8 cellular contexts compared by ENCODE assay signal in the genomic region with DNA sequence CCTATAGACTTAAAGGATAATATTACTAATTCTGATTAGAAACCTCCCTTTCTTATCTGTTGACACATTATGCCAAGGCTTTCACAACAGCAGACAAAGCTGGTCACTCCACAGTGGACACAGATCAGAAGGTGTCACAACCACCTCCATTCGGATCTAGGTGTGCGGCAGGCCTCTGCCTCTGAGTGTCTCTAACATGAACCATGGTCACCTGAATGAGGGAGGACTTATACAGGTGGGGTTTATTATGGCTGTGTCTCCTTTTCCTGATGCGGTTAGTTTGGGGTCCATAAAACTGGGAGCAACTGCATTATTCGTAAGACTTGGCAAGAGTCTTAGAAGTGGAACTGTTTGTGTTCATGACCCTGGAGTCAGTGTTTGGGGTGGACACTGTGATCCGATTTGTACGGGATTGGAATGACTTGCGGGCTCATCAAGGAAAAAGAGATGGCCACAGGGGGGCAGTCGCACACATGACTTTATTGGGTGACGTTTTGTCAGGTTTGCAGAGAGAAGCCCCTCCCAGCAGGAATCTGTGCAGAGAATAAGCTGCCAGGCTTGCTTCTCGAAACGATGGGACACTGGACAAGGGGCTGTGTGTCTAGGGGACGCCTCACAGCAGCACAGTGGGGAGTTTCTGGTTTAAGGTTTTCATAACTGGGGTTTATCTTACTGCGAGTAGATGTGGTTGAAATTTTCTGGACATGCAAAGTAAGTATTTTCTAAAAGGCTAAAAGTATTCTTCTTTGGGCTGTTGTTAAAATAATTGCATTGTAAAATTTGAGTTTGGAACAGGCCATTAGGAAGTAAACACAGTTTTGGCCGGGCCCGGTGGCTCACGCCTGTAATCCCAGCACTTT.
DNase-seq lines count a peak whose midpoint lies in the region; ATAC-seq and TF ChIP-seq lines count a peak whose summit lies in the region.

No MANE protein-coding gene starts in this region.

- H3K79me2 ChIP-seq in PC-3 (ENCODE audit: low read length), result no peaks in the 10 kb centered on the region

- ATAC-seq in PC-3 (peak; percentile 37; the same call in 1 of the 2 replicates), upper lobe of right lung (peak; percentile 87), HG03097 (IDR thresholded peaks at IDR 0.05; ENCODE audit: low FRiP score, unreplicated experiment) (no peak)

- no peaks in the 10 kb centered on the region for H3K9me3 ChIP-seq in PC-3 (ENCODE audit: low read length)
- H3K9me3 ChIP-seq in upper lobe of right lung, result no peaks in the 10 kb centered on the region

- H2AFZ ChIP-seq in PC-3 (ENCODE audit: low read length), result no peak overlapping the region

- no peaks in the 10 kb centered on the region for H3K36me3 ChIP-seq in PC-3 (ENCODE audit: low read depth, low read length)
- H3K36me3 ChIP-seq in upper lobe of right lung, result no peaks in the 10 kb centered on the region

- intact Hi-C loops in PC-3 (cut with micrococcal nuclease), result no loop called here
- intact Hi-C loops in upper lobe of right lung (cut with DNase I), result no loop called here

- H3K27me3 ChIP-seq in PC-3 (ENCODE audit: low read length), result no peaks in the 10 kb centered on the region
- H3K27me3 ChIP-seq in upper lobe of right lung, result peaks cover 10% of the 10 kb centered on the region

- no peak overlapping the region for H3K4me2 ChIP-seq in PC-3 (ENCODE audit: low read length)

- H3K27ac ChIP-seq in PC-3 (ENCODE audit: low read length), result no peak overlapping the region
- H3K27ac ChIP-seq in upper lobe of right lung, result no peak overlapping the region

- CTCF ChIA-PET in PC-3 (lab: Charles Lee), result interaction anchor here (1.0 kb wide), 1 partner anchor 141 kb away, joined by 4 read pairs; no protein-coding TSS in a partner anchor

- no peaks in the 10 kb centered on the region for H3K9me2 ChIP-seq in PC-3 (replicated peaks; ENCODE audit: low read length)

- H3K4me3 ChIP-seq in PC-3 (ENCODE audit: low read length) (no peak overlapping the region), upper lobe of right lung (no peak overlapping the region)

- no peaks in the 10 kb centered on the region for H4K20me1 ChIP-seq in PC-3 (ENCODE audit: low read length)

- H3F3A ChIP-seq in PC-3 (ENCODE audit: low read length, unreplicated experiment), result no peaks in the 10 kb centered on the region

- in situ Hi-C loops in G401 (cut with HindIII; ENCODE audit: low sequenced_read_pairs), result no loop called here

- H3K4me1 ChIP-seq in PC-3 (ENCODE audit: insufficient read depth, low read length) (no peaks in the 10 kb centered on the region), upper lobe of right lung (no peaks in the 10 kb centered on the region)

- H3K9ac ChIP-seq in PC-3 (ENCODE audit: low read length), result no peak overlapping the region

- POLR2A ChIA-PET in PC-3 (lab: Charles Lee; ENCODE audit: unreplicated experiment), result no interaction called here

- BruUV-seq in PC-3 (replicated peaks; lab: Mats Ljungman, UMichigan), result no TSS peak

- DNase-seq in G401 (ENCODE audit: low spot score), result peak; percentile 73
- DNase-seq in HUDEP-2 (lab: John Stamatoyannopoulos, UW; ENCODE audit: unreplicated experiment in 76 of 76), result peak in 55 of 76 experiments; percentile 1 to 65 (median 25)
- DNase-seq in PC-3, result peak; percentile 56
- peak; percentile 17 for DNase-seq in activated T-helper 9 cell treated with anti-CD3 and anti-CD28 coated beads, Interleukin-2, amount 50 U/mL, for 16 hours (ENCODE audit: low read depth)
- peak; percentile 37 for DNase-seq in glomerular endothelial cell (ENCODE audit: extremely low read depth, low read depth, low spot score)
- DNase-seq in pons (ENCODE audit: low spot score), result peak; percentile 79
- DNase-seq in upper lobe of right lung, result peak; percentile 73

- peak; percentile 58 for TF ChIP-seq CTCF in PC-3 (conservative IDR thresholded peaks at IDR 0.05; ENCODE audit: low read depth, low read length)
- TF ChIP-seq CTCF in upper lobe of right lung (IDR thresholded peaks at IDR 0.05), result peak; percentile 61

Comparison
In these comparisons a context has a peak if more than half of its experiments do, and no peak if none do; other contexts are left out.
1. DNase-seq: peak in every context shown above with its lines; median percentile 79 in pons; 73 in G401; 73 in upper lobe of right lung; 56 in PC-3; 37 in glomerular endothelial cell; 25 in HUDEP-2; 17 in activated T-helper 9 cell treated with anti-CD3 and anti-CD28 coated beads, Interleukin-2, amount 50 U/mL, for 16 hours.